In genomic region chr21:33266784-33267135, GRCh38 we compare ENCODE assay signal across 8 cellular contexts. TPM values are rescaled to one million over a fixed set of nuclear protein-coding genes. Genes with fewer than 3 reads are reported as not detected.
DNase-seq lines count a peak whose midpoint lies in the region; ATAC-seq and TF ChIP-seq lines count a peak whose summit lies in the region.

No MANE protein-coding gene starts in this region.

- POLR2A ChIA-PET in AG04450 (lab: Yijun Ruan, JAX), result interaction anchor here (0.5 to 1.0 kb wide), 2 partner anchors 58 to 161 kb away, joined by 5 to 6 read pairs; partner anchors contain the start of gene IFNAR1

- ATAC-seq in HG02852 (IDR thresholded peaks at IDR 0.05; ENCODE audit: unreplicated experiment), result peak; percentile 12
- no peak for ATAC-seq in HG03342 (IDR thresholded peaks at IDR 0.05; ENCODE audit: unreplicated experiment)

- WGBS in sigmoid colon, 2 donors, result 3 to 6% methylated on average over 8 of the region's 8 CpGs

- peaks cover 7% of the 10 kb centered on the region for H3K4me1 Mint-ChIP-seq in glutamatergic neuron (ENCODE audit: low read depth, unreplicated experiment)

- no peak for TF ChIP-seq EP300 in sigmoid colon (IDR thresholded peaks at IDR 0.05)

- intact Hi-C loops in sigmoid colon (cut with DNase I), result loop anchor here (1.0 to 5.0 kb wide), 3 partner anchors 36 to 64 kb away; partner anchors contain the start of gene IFNAR1

- TF ChIP-seq CTCF in AG04450 (IDR thresholded peaks at IDR 0.05; ENCODE audit: low read depth, low read length), result no peak
- no peak for TF ChIP-seq CTCF in glutamatergic neuron (IDR thresholded peaks at IDR 0.05; ENCODE audit: partially characterized antibody, unreplicated experiment)
- no peak for TF ChIP-seq CTCF in sigmoid colon (IDR thresholded peaks at IDR 0.05)

- TF ChIP-seq POLR2A in sigmoid colon (IDR thresholded peaks at IDR 0.05), result no peak

- H3K27me3 ChIP-seq in AG04450 (ENCODE audit: control insufficient read depth, insufficient read depth, low read length) (no peaks in the 10 kb centered on the region), sigmoid colon (no peaks in the 10 kb centered on the region)

- H3K9me3 ChIP-seq in AG04450 (ENCODE audit: control insufficient read depth, insufficient read depth, low read length) (no peaks in the 10 kb centered on the region), sigmoid colon (no peaks in the 10 kb centered on the region)

- peaks cover 9% of the 10 kb centered on the region for H3K9me3 Mint-ChIP-seq in glutamatergic neuron (ENCODE audit: unreplicated experiment)

- H3K4me3 Mint-ChIP-seq in glutamatergic neuron (ENCODE audit: unreplicated experiment), result peak overlapping the region; percentile 93

- no peaks in the 10 kb centered on the region for H3K36me3 Mint-ChIP-seq in glutamatergic neuron (ENCODE audit: unreplicated experiment)

- H3K36me3 ChIP-seq in sigmoid colon, result peaks cover 0 to 36% (median 9%) of the 10 kb centered on the region in 4 donors

- H3K27me3 Mint-ChIP-seq in glutamatergic neuron (ENCODE audit: unreplicated experiment), result peaks cover 6% of the 10 kb centered on the region

- no peak for DNase-seq in AG04450 (ENCODE audit: low read depth, low spot score)
- peak; percentile 70 for DNase-seq in activated CD8-positive, alpha-beta memory T cell treated with anti-CD3 and anti-CD28 coated beads, Interleukin-2, amount 50 U/mL, for 48 hours
- no peak for DNase-seq in glutamatergic neuron
- no peak for DNase-seq in sigmoid colon
- no peak for DNase-seq in inferior parietal cortex (ENCODE audit: extremely low spot score)
- DNase-seq in NCI-H1417 (lab: John Stamatoyannopoulos, UW), result no peak

- H3K4me1 ChIP-seq in sigmoid colon, result peaks cover 0 to 18% (median 14%) of the 10 kb centered on the region in 4 donors

- H3K4me3 ChIP-seq in AG04450 (ENCODE audit: low read depth, low read length), result peak overlapping the region; percentile 77
- H3K4me3 ChIP-seq in sigmoid colon, result peak overlapping the region; percentile 76 to 90 (median 78)

- CTCF ChIA-PET in AG04450 (lab: Charles Lee), result no interaction called here

- H3K27ac Mint-ChIP-seq in glutamatergic neuron (ENCODE audit: unreplicated experiment), result no peak overlapping the region

- H3K27ac ChIP-seq in AG04450 (ENCODE audit: low read depth, low read length) (peak overlapping the region; percentile 61), sigmoid colon (peak overlapping the region; percentile 80 to 88 (median 86))

RNA-seq across cellular contexts. Expression of gene IL10RB, which starts 0.6 kb away (rescaled TPM):
- polyA plus RNA-seq in AG04450 (2011; rRNA removed) (42.7 and 46.4 TPM in 2 replicates), sigmoid colon (10 to 100 TPM; 30.0 to 66.8 (median 34.4) TPM)
- polyA minus RNA-seq in AG04450 (2011; rRNA and poly(A)+ RNA removed), result 36.1 and 47.2 TPM in 2 replicates
- total RNA-seq in glutamatergic neuron (ENCODE audit: unreplicated experiment) (4.7 TPM), sigmoid colon (10 to 100 TPM; 15.0 to 26.2 (median 23.6) TPM)

RNA-seq across cellular contexts. Expression of gene IFNAR2, which starts 37.0 kb away (rescaled TPM):
- polyA plus RNA-seq in AG04450 (2011; rRNA removed) (28.7 and 30.8 TPM in 2 replicates), sigmoid colon (10 to 100 TPM in 1 of 3 donors, 1 to 10 TPM in 2; 6.6 to 15.2 (median 7.9) TPM)
- 10.9 and 18.5 TPM in 2 replicates for polyA minus RNA-seq in AG04450 (2011; rRNA and poly(A)+ RNA removed)
- total RNA-seq in glutamatergic neuron (ENCODE audit: unreplicated experiment) (6.9 TPM), sigmoid colon (10 to 100 TPM in 3 of 4 donors, 1 to 10 TPM in 1; 7.6 to 19.0 (median 12.2) TPM)

RNA-seq across cellular contexts. Expression of gene IFNAR1, which starts 58.0 kb away (rescaled TPM):
- polyA plus RNA-seq in AG04450 (2011; rRNA removed) (17.0 and 21.2 TPM in 2 replicates), sigmoid colon (10 to 100 TPM in 1 of 3 donors, 1 to 10 TPM in 2; 6.6 to 26.5 (median 7.9) TPM)
- 20.6 and 27.3 TPM in 2 replicates for polyA minus RNA-seq in AG04450 (2011; rRNA and poly(A)+ RNA removed)
- total RNA-seq in glutamatergic neuron (ENCODE audit: unreplicated experiment) (17.7 TPM), sigmoid colon (10 to 100 TPM; 23.5 to 32.6 (median 25.5) TPM)
